ENCODE assay signal across 18 cellular contexts in the genomic region with DNA sequence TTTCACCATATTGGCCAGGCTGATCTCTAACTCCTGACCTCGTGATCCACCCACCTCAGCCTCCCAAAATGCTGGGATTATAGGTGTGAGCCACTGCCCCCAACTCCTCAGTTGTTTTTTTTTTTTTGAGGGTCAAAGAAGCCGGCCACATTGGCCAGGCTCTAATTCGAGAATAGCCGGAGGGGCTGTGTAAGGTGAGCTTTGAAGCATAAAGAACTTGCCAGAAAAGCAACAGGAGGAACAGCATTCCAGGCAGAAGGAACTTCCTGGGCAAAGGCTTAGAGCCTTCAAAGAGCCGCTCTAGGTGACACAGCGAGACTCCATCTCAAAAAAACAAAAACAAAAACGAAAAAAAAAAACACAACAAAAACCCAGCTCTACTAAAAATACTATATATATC. TPM values are rescaled to one million over a fixed set of nuclear protein-coding genes. Genes with fewer than 3 reads are reported as not detected.
DNase-seq lines count a peak whose midpoint lies in the region; ATAC-seq, FAIRE-seq and TF ChIP-seq lines count a peak whose summit lies in the region.
"Had no signal": no experiment of that assay in that cellular context is flagged by ENCODE, and none has a peak within 500 bp of the region (broad histone marks: within the 10 kb centered on the region; RNA-seq: fewer than 3 reads in every experiment).

No MANE protein-coding gene starts in this region.

- H3K36me3 ChIP-seq in OCI-LY1 (ENCODE audit: insufficient read depth, low read length) (peaks cover 12% of the 10 kb centered on the region), stomach (peaks cover 5 to 25% (median 25%) of the 10 kb centered on the region in 4 donors)

- DNase-seq in GM12864 (ENCODE audit: low read depth): no peak
- peak; percentile 77 for DNase-seq in islet precursor cell
- no peak for DNase-seq in stomach
- no peak for DNase-seq in NCI-H748 (lab: John Stamatoyannopoulos, UW; ENCODE audit: unreplicated experiment)
- no peak for DNase-seq in GM12892 (ENCODE audit: insufficient read length)
- DNase-seq: activated naive CD4-positive, alpha-beta T cell treated with anti-CD3 and anti-CD28 coated beads, Interleukin-2, amount 50 U/mL, for 16 hours; activated T-cell treated with anti-CD3 and anti-CD28 coated beads, Interleukin-2, amount 50 U/mL, for 72 hours; DMS53; left colon; NCI-H2171; NCI-H524; Right ventricle myocardium superior had no signal

- H3K27ac ChIP-seq in OCI-LY1 (ENCODE audit: low read depth, low read length, poor library complexity, severe bottlenecking) (peak overlapping the region; percentile 91), stomach (peak overlapping the region in 3 of 5 donors; percentile 77 to 84 (median 82))
- H3K27ac ChIP-seq: cardiac muscle cell, suprapubic skin, vagina had no signal

- intact Hi-C loops in stomach (cut with DNase I; ENCODE audit: low total_unique reads): no loop called here

- TF ChIP-seq CTCF in GM12864 (IDR thresholded peaks at IDR 0.05; ENCODE audit: low read depth, low read length, missing control alignments) (no peak), OCI-LY1 (IDR thresholded peaks at IDR 0.05; ENCODE audit: low read length) (no peak), stomach (IDR thresholded peaks at IDR 0.05) (no peak)

- H3K4me3 ChIP-seq in GM12864 (ENCODE audit: low read depth, low read length) (peak overlapping the region; percentile 29; the same call in 1 of the 2 replicates), OCI-LY1 (ENCODE audit: low read depth, low read length, poor library complexity, severe bottlenecking) (peak overlapping the region; percentile 43), stomach (no peak overlapping the region)
- H3K4me3 ChIP-seq: cardiac muscle cell, suprapubic skin, vagina had no signal

- H2AFZ ChIP-seq in OCI-LY1 (ENCODE audit: low read length): no peak overlapping the region

- WGBS in stomach, 5 donors: 87 to 92% (median 89%) methylated on average over 7 of the region's 7 CpGs

- H3K27me3 ChIP-seq in OCI-LY1 (ENCODE audit: insufficient read depth, low read length) (no peaks in the 10 kb centered on the region), stomach (no peaks in the 10 kb centered on the region)
- H3K27me3 ChIP-seq: cardiac muscle cell, suprapubic skin, vagina had no signal

- peaks cover 5% of the 10 kb centered on the region; the same call in 1 of the 2 replicates for H3K79me2 ChIP-seq in OCI-LY1 (ENCODE audit: insufficient read depth, low read length)

- H3F3A ChIP-seq in OCI-LY1 (ENCODE audit: insufficient read depth, low read length): no peaks in the 10 kb centered on the region

- H3K4me2 ChIP-seq in OCI-LY1 (ENCODE audit: low read length): peak overlapping the region; percentile 53

- no peak for ATAC-seq in GM21526 (IDR thresholded peaks at IDR 0.05; ENCODE audit: low FRiP score, unreplicated experiment)

- no peak for FAIRE-seq in GM12892 (lab: Jason Lieb, UNC)

- H3K9ac ChIP-seq in OCI-LY1 (ENCODE audit: low read length): peak overlapping the region; percentile 43

- no peaks in the 10 kb centered on the region for H3K9me2 ChIP-seq in OCI-LY1 (ENCODE audit: low read depth, low read length)

- no peak for TF ChIP-seq EP300 in stomach (IDR thresholded peaks at IDR 0.05)

- no peak for TF ChIP-seq POLR2A in stomach (IDR thresholded peaks at IDR 0.05)
- TF ChIP-seq POLR2A in GM12892 (IDR thresholded peaks at IDR 0.05; ENCODE audit: low read depth, low read length): no peak

- H3K4me1 ChIP-seq in OCI-LY1 (ENCODE audit: insufficient read depth, low read length, severe bottlenecking) (peaks cover 47% of the 10 kb centered on the region), stomach (peaks cover 6 to 20% (median 17%) of the 10 kb centered on the region in 4 donors)

- no peaks in the 10 kb centered on the region for H3K9me3 ChIP-seq in OCI-LY1 (ENCODE audit: low read length)
- H3K9me3 ChIP-seq in stomach: no peaks in the 10 kb centered on the region
- H3K9me3 ChIP-seq: HAP-1, suprapubic skin, vagina had no signal

- no peaks in the 10 kb centered on the region for H4K20me1 ChIP-seq in OCI-LY1 (ENCODE audit: insufficient read depth, low read length)

RNA-seq across cellular contexts. Expression of gene BABAM1, which starts 1.2 kb away (rescaled TPM):
- total RNA-seq in stomach: 100 to 1,000 TPM in 2 of 5 donors, 10 to 100 TPM in 3; 26.2 to 146 (median 59.7) TPM
- polyA plus RNA-seq in stomach: 10 to 100 TPM; 66.3 to 87.1 (median 79.9) TPM
- polyA plus RNA-seq in GM12892 (2012; ENCODE audit: missing spikeins): 68.5 TPM

RNA-seq across cellular contexts. Expression of gene USHBP1, which starts 1.5 kb away (rescaled TPM):
- total RNA-seq in stomach: 1 to 10 TPM in 3 of 5 donors, not detected in 2; 3.3 to 7.7 (median 4.5) TPM
- polyA plus RNA-seq in stomach: 1 to 10 TPM; 2.1 to 4.1 (median 3.5) TPM
- polyA plus RNA-seq in GM12892 (2012; ENCODE audit: missing spikeins): not detected

RNA-seq across cellular contexts. Expression of gene ANKLE1, which starts 15.7 kb away (rescaled TPM):
- total RNA-seq in stomach: under 1 TPM in 1 of 5 donors, not detected in 4; 0.18 TPM
- polyA plus RNA-seq in stomach: under 1 TPM in 1 of 3 donors, not detected in 2; 0.63 TPM
- 6.0 TPM for polyA plus RNA-seq in GM12892 (2012; ENCODE audit: missing spikeins)

RNA-seq across cellular contexts. Expression of gene NR2F6, which starts 20.3 kb away (rescaled TPM):
- 100 to 1,000 TPM in 1 of 5 donors, 10 to 100 TPM in 4; 35.3 to 641 (median 47.3) TPM for total RNA-seq in stomach
- polyA plus RNA-seq in stomach: 10 to 100 TPM; 34.4 to 57.9 (median 45.0) TPM
- 2.3 TPM for polyA plus RNA-seq in GM12892 (2012; ENCODE audit: missing spikeins)

RNA-seq across cellular contexts. Expression of gene ABHD8, which starts 37.2 kb away (rescaled TPM):
- total RNA-seq in stomach: 10 to 100 TPM in 3 of 5 donors, 1 to 10 TPM in 2; 4.9 to 28.1 (median 15.2) TPM
- polyA plus RNA-seq in stomach: 10 to 100 TPM in 1 of 3 donors, 1 to 10 TPM in 2; 8.0 to 12.0 (median 9.8) TPM
- polyA plus RNA-seq in GM12892 (2012; ENCODE audit: missing spikeins): 1.2 TPM

Comparison
In these comparisons a context has a peak if more than half of its experiments do, and no peak if none do; other contexts are left out.
1. H3K4me3 ChIP-seq: peak in GM12864 (single experiment) and OCI-LY1 (single experiment); none in stomach (0 of 4).